Comparison of ENCODE assay signal across 15 cellular contexts in genomic region chr1:87030740-87031400, GRCh38.
DNase-seq lines count a peak whose midpoint lies in the region; ATAC-seq, FAIRE-seq and TF ChIP-seq lines count a peak whose summit lies in the region.
"Had no signal": no experiment of that assay in that cellular context is flagged by ENCODE, and none has a peak within 500 bp of the region (broad histone marks: within the 10 kb centered on the region; RNA-seq: fewer than 3 reads in every experiment).

No MANE protein-coding gene starts in this region.

- peak; percentile 95 for ATAC-seq in GM18870 (IDR thresholded peaks at IDR 0.05; ENCODE audit: unreplicated experiment)
- ATAC-seq in GM21528 (IDR thresholded peaks at IDR 0.05; ENCODE audit: low FRiP score, unreplicated experiment): peak; percentile 91
- ATAC-seq in HG03064 (IDR thresholded peaks at IDR 0.05; ENCODE audit: low read depth, unreplicated experiment): peak; percentile 95
- peak; percentile 91 for ATAC-seq in GM12878
- ATAC-seq: left colon had no signal

- BruUV-seq in GM12878 (replicated peaks; lab: Mats Ljungman, UMichigan): no TSS peak

- H3K27me3 ChIP-seq in GM12878 (replicated peaks in 1 of 2; ENCODE audit: control insufficient read depth in 2 of 2, insufficient read depth in 2 of 2, low read length in 1 of 2) (no peaks in the 10 kb centered on the region), right atrium auricular region (no peaks in the 10 kb centered on the region)
- H3K27me3 ChIP-seq: ovary had no signal

- no peak overlapping the region for H2AFZ ChIP-seq in GM12878 (ENCODE audit: control insufficient read depth, low read depth, low read length)

- H3K36me3 ChIP-seq in GM12878 (ENCODE audit: control insufficient read depth in 2 of 2, insufficient read depth in 2 of 2, low read length in 1 of 2) (no peaks in the 10 kb centered on the region), right atrium auricular region (no peaks in the 10 kb centered on the region)
- H3K36me3 ChIP-seq: ovary had no signal

- H3K9me3 ChIP-seq in GM12878 (replicated peaks; ENCODE audit: control insufficient read depth, insufficient read depth, low read length) (peaks cover 8% of the 10 kb centered on the region), right atrium auricular region (no peaks in the 10 kb centered on the region)
- H3K9me3 ChIP-seq: ovary had no signal

- H3K4me3 ChIP-seq in GM12878 (no peak overlapping the region), right atrium auricular region (no peak overlapping the region)
- H3K4me3 ChIP-seq: ovary had no signal

- in situ Hi-C loops in GM12878 (cut with MboI): no loop called here
- in situ Hi-C loops in GM13976 (cut with MboI; ENCODE audit: low sequenced_read_pairs, unreplicated experiment): no loop called here

- TF ChIP-seq RAD21 in GM12878 (IDR thresholded peaks at IDR 0.05; ENCODE audit: insufficient read depth, low read depth, low read length): no peak

- CTCF ChIA-PET in GM12878 (lab: Yijun Ruan, JAX): no interaction called here

- DNase-seq in GM12878 (ENCODE audit: low read depth, low spot score) (no peak), MV-4-11 (lab: John Stamatoyannopoulos, UW) (no peak), GM13976 (ENCODE audit: low spot score) (no peak), right atrium auricular region (ENCODE audit: low spot score) (no peak), NCI-H2227 (lab: John Stamatoyannopoulos, UW; ENCODE audit: unreplicated experiment) (no peak)
- DNase-seq: activated CD4-positive, CD25-positive, alpha-beta regulatory T cell; left colon; MM.1S; NCI-H510A; ovary; SIG-M5; stimulated activated CD4-positive, alpha-beta T cell treated with anti-CD3 and anti-CD28 coated beads, Interleukin-1b, Interleukin-23, amount 100 ng/mL, for 48 hours had no signal

- H3K4me1 ChIP-seq in GM12878 (ENCODE audit: control insufficient read depth, insufficient read depth, low read length): no peaks in the 10 kb centered on the region
- H3K4me1 ChIP-seq in right atrium auricular region: no peaks in the 10 kb centered on the region

- SMC1A ChIA-PET in GM12878 (lab: Charles Lee; ENCODE audit: uncharacterized antibody, unreplicated experiment): interaction anchor here (0.7 to 1.1 kb wide), 3 partner anchors 9 to 295 kb away, joined by 3 to 4 read pairs (median 3); no protein-coding TSS in a partner anchor

- no peak overlapping the region for H3K9ac ChIP-seq in GM12878 (ENCODE audit: control insufficient read depth, insufficient read depth, low read length)

- H3K27ac ChIP-seq in GM12878 (ENCODE audit: control insufficient read depth, insufficient read depth): no peak overlapping the region
- H3K27ac ChIP-seq in right atrium auricular region: no peak overlapping the region
- H3K27ac ChIP-seq: ovary had no signal

- RAD21 ChIA-PET in GM12878 (lab: Charles Lee; ENCODE audit: unreplicated experiment): no interaction called here

- H3K79me2 ChIP-seq in GM12878 (ENCODE audit: control insufficient read depth, insufficient read depth, low read length): peaks cover 4% of the 10 kb centered on the region

- intact Hi-C loops in GM12878 (cut with micrococcal nuclease; ENCODE audit: unreplicated experiment): loop anchor here (5.0 kb wide), 1 partner anchor 51 kb away; no protein-coding TSS in a partner anchor

- TF ChIP-seq EP300 in GM12878 (IDR thresholded peaks at IDR 0.05; ENCODE audit: borderline replicate concordance in 1 of 2, control insufficient read depth in 1 of 2, low read depth in 2 of 2, low read length in 2 of 2): no peak

- TF ChIP-seq CTCF in GM12878 (IDR thresholded peaks at IDR 0.05 in 2 of 3, conservative IDR thresholded peaks at IDR 0.05 in 1 of 3; ENCODE audit: control insufficient read depth in 2 of 3, extremely low read depth in 1 of 3, insufficient read depth in 1 of 3, low read depth in 3 of 3, low read length in 3 of 3): no peak
- TF ChIP-seq CTCF in GM13976 (IDR thresholded peaks at IDR 0.05; ENCODE audit: borderline replicate concordance, control extremely low read depth, extremely low read depth, insufficient read depth, missing control alignments): no peak
- TF ChIP-seq CTCF in right atrium auricular region (IDR thresholded peaks at IDR 0.05): no peak

- 29% methylated on average over 7 of the region's 7 CpGs for WGBS in GM12878 (ENCODE audit: insufficient coverage, insufficient replicate concordance, low lambda C conversion rate, missing lambda C conversion rate)

- TF ChIP-seq POLR2A in GM12878 (IDR thresholded peaks at IDR 0.05; ENCODE audit: low read depth, low read length): no peak

- POLR2A ChIA-PET in GM12878 (lab: Charles Lee): interaction anchor here (0.6 kb wide), 1 partner anchor 1110 kb away, joined by 3 read pairs; no protein-coding TSS in a partner anchor

- no peak overlapping the region for H3K4me2 ChIP-seq in GM12878 (ENCODE audit: control insufficient read depth, insufficient read depth)

- FAIRE-seq in GM12878 (lab: Jason Lieb, UNC): peak; percentile 81

- no peaks in the 10 kb centered on the region for H4K20me1 ChIP-seq in GM12878 (ENCODE audit: control insufficient read depth, insufficient read depth)

TF ChIP-seq in GM12878, 131 proteins besides CTCF, POLR2A, EP300 and RAD21:
- TF ChIP-seq ASH2L (IDR thresholded peaks at IDR 0.05; ENCODE audit: borderline replicate concordance, low read depth): no peak
- TF ChIP-seq HDAC2 (IDR thresholded peaks at IDR 0.05): no peak
- 0 out of 2 replicates have a peak, but pooled peaks have one; percentile 8 for TF ChIP-seq JUNB (IDR thresholded peaks at IDR 0.05)
- peak; percentile 50 for TF ChIP-seq RUNX3 (IDR thresholded peaks at IDR 0.05; ENCODE audit: low read length)
- TF ChIP-seq EGR1 (IDR thresholded peaks at IDR 0.05; ENCODE audit: borderline replicate concordance in 1 of 2, low read depth in 2 of 2, low read length in 2 of 2): peak in 1 of 2 experiments; percentile 15; a peak in 1 of 3 replicates
- 0 out of 2 replicates have a peak, but pooled peaks have one; percentile 24 for TF ChIP-seq FOXM1 (IDR thresholded peaks at IDR 0.05; ENCODE audit: low read depth, low read length)
